ENCODE assay signal across 9 cellular contexts in genomic region chr3:136186330-136186729, GRCh38. TPM values are rescaled to one million over a fixed set of nuclear protein-coding genes. Genes with fewer than 3 reads are reported as not detected.
DNase-seq lines count a peak whose midpoint lies in the region; ATAC-seq and TF ChIP-seq lines count a peak whose summit lies in the region.
"Had no signal": no experiment of that assay in that cellular context is flagged by ENCODE, and none has a peak within 500 bp of the region (broad histone marks: within the 10 kb centered on the region; RNA-seq: fewer than 3 reads in every experiment).

No MANE protein-coding gene starts in this region.

- WGBS in sigmoid colon, 2 donors = 32 to 46% methylated on average over 3 of the region's 3 CpGs

- H3K79me2 ChIP-seq in OCI-LY7 (ENCODE audit: insufficient read depth, low read depth, low read length) = peaks cover 100% of the 10 kb centered on the region

- CTCF ChIA-PET in CD4-positive, alpha-beta memory T cell (lab: Charles Lee; ENCODE audit: partially characterized antibody) = interaction anchor here (1.0 to 1.5 kb wide), 2 partner anchors 10 to 11 kb away, joined by 3 to 4 read pairs; partner anchors contain the start of gene MSL2
- CTCF ChIA-PET in OCI-LY7 (lab: Charles Lee; ENCODE audit: unreplicated experiment) = no interaction called here

- H3K36me3 Mint-ChIP-seq in CD4-positive, alpha-beta memory T cell = peaks cover 3 to 22% of the 10 kb centered on the region in 2 donors

- H2AFZ ChIP-seq in OCI-LY7 (ENCODE audit: low read length) = no peak overlapping the region

- no TSS peak for BruUV-seq in OCI-LY7 (replicated peaks; lab: Mats Ljungman, UMichigan)

- TF ChIP-seq CTCF in OCI-LY7 (conservative IDR thresholded peaks at IDR 0.05; ENCODE audit: low read length) = no peak
- TF ChIP-seq CTCF in sigmoid colon (IDR thresholded peaks at IDR 0.05) = no peak

- H3K27ac Mint-ChIP-seq in CD4-positive, alpha-beta memory T cell = peak overlapping the region in 5 of 7 donors; percentile 18 to 71 (median 56)

- H3K27me3 ChIP-seq in CD4-positive, alpha-beta memory T cell (ENCODE audit: insufficient read depth, low read length) = no peaks in the 10 kb centered on the region
- no peaks in the 10 kb centered on the region for H3K27me3 ChIP-seq in sigmoid colon

- ATAC-seq in GM19452 (IDR thresholded peaks at IDR 0.05; ENCODE audit: unreplicated experiment) (peak; percentile 57), GM18505 (IDR thresholded peaks at IDR 0.05; ENCODE audit: unreplicated experiment) (no peak)

- TF ChIP-seq POLR2A in GM18505 (IDR thresholded peaks at IDR 0.05; ENCODE audit: borderline replicate concordance, extremely low read depth, insufficient read depth, insufficient read length) (no peak), sigmoid colon (IDR thresholded peaks at IDR 0.05) (no peak)

- peak overlapping the region; percentile 35; the same call in 1 of the 2 replicates for H3K4me2 ChIP-seq in OCI-LY7 (ENCODE audit: low read length)

- peaks cover 57 to 97% (median 77%) of the 10 kb centered on the region in 4 donors for H3K4me1 Mint-ChIP-seq in CD4-positive, alpha-beta memory T cell

- H3K9me3 Mint-ChIP-seq in CD4-positive, alpha-beta memory T cell = peaks cover 0 to 3% (median 0%) of the 10 kb centered on the region in 8 donors

- no peaks in the 10 kb centered on the region for H3K9me3 ChIP-seq in CD4-positive, alpha-beta memory T cell (ENCODE audit: control insufficient read depth in 1 of 2, low read length in 2 of 2)
- H3K9me3 ChIP-seq in OCI-LY7 (ENCODE audit: low read length) = peaks cover 5% of the 10 kb centered on the region; the same call in 1 of the 2 replicates
- H3K9me3 ChIP-seq in sigmoid colon = no peaks in the 10 kb centered on the region

- no peaks in the 10 kb centered on the region for H3K36me3 ChIP-seq in CD4-positive, alpha-beta memory T cell (ENCODE audit: insufficient read depth, low read length)
- H3K36me3 ChIP-seq in OCI-LY7 (ENCODE audit: insufficient read depth, low read length) (peaks cover 34% of the 10 kb centered on the region), sigmoid colon (no peaks in the 10 kb centered on the region)

- peaks cover 98% of the 10 kb centered on the region for H3K4me1 ChIP-seq in CD4-positive, alpha-beta memory T cell (ENCODE audit: insufficient read depth, low read length)
- peaks cover 61% of the 10 kb centered on the region for H3K4me1 ChIP-seq in OCI-LY7 (ENCODE audit: insufficient read depth, low read length, poor library complexity, severe bottlenecking)
- peaks cover 2 to 86% (median 70%) of the 10 kb centered on the region in 4 donors for H3K4me1 ChIP-seq in sigmoid colon

- DNase-seq in CD4-positive, alpha-beta memory T cell = no peak
- DNase-seq in OCI-LY7 (ENCODE audit: low spot score) = peak; percentile 54
- DNase-seq in kidney tubule cell (ENCODE audit: low spot score) = peak; percentile 39
- DNase-seq in effector CD4-positive, alpha-beta T cell = no peak
- DNase-seq in sigmoid colon = no peak
- no peak for DNase-seq in AG08396 (ENCODE audit: low spot score)
- DNase-seq: NCI-H1105 had no signal

- H3K27ac ChIP-seq in CD4-positive, alpha-beta memory T cell (ENCODE audit: low read depth, low read length) = no peak overlapping the region
- H3K27ac ChIP-seq in OCI-LY7 (ENCODE audit: low read depth, low read length, poor library complexity, severe bottlenecking) (peak overlapping the region; percentile 6), sigmoid colon (no peak overlapping the region)

- no peak for TF ChIP-seq EP300 in sigmoid colon (IDR thresholded peaks at IDR 0.05)

- no peak overlapping the region for H3K4me3 ChIP-seq in CD4-positive, alpha-beta memory T cell (ENCODE audit: low read length in 2 of 2)
- H3K4me3 ChIP-seq in OCI-LY7 (ENCODE audit: low read depth, low read length, poor library complexity, severe bottlenecking) = no peak overlapping the region
- no peak overlapping the region for H3K4me3 ChIP-seq in sigmoid colon

- POLR2A ChIA-PET in CD4-positive, alpha-beta memory T cell (lab: Charles Lee; ENCODE audit: partially characterized antibody) = interaction anchor here (0.9 to 6.5 kb wide), 4 partner anchors 9 to 566 kb away, joined by 3 to 60 read pairs (median 4); partner anchors contain the start of genes MSL2, PCCB and STAG1
- POLR2A ChIA-PET in OCI-LY7 (lab: Charles Lee) = interaction anchor here (0.5 to 0.6 kb wide), 2 partner anchors 52 to 451 kb away, joined by 3 to 4 read pairs; no protein-coding TSS in a partner anchor

- no peaks in the 10 kb centered on the region for H3K27me3 Mint-ChIP-seq in CD4-positive, alpha-beta memory T cell

- H3K4me3 Mint-ChIP-seq in CD4-positive, alpha-beta memory T cell = peak overlapping the region; percentile 49 to 85 (median 73)

- peaks cover 62% of the 10 kb centered on the region for H4K20me1 ChIP-seq in OCI-LY7 (ENCODE audit: insufficient read depth, low read length)

- H3K9me2 ChIP-seq in OCI-LY7 (ENCODE audit: insufficient read depth, low read length) = no peaks in the 10 kb centered on the region

- intact Hi-C loops in CD4-positive, alpha-beta memory T cell (cut with micrococcal nuclease) = no loop called here
- intact Hi-C loops in OCI-LY7 (cut with micrococcal nuclease; ENCODE audit: unreplicated experiment) = no loop called here
- intact Hi-C loops in sigmoid colon (cut with DNase I) = no loop called here

RNA-seq across cellular contexts. Expression of gene MSL2, which starts 9.8 kb away (rescaled TPM):
- total RNA-seq in CD4-positive, alpha-beta memory T cell = 100 to 1,000 TPM in 1 of 2 experiments, 10 to 100 TPM in 1; 98.6 to 103 TPM
- 10 to 100 TPM; 36.3 to 41.1 TPM for polyA plus RNA-seq in CD4-positive, alpha-beta memory T cell
- 24.9 and 27.1 TPM in 2 replicates for total RNA-seq in OCI-LY7 (2014; rRNA removed; shearing (Covaris generic))
- 55.2 and 55.6 TPM in 2 replicates for total RNA-seq in OCI-LY7 (2022)
- total RNA-seq in sigmoid colon = 10 to 100 TPM; 18.7 to 23.9 (median 20.8) TPM
- polyA plus RNA-seq in sigmoid colon = 10 to 100 TPM in 1 of 3 donors, 1 to 10 TPM in 2; 3.2 to 13.1 (median 3.6) TPM

Comparison
In these comparisons a context has a peak if more than half of its experiments do, and no peak if none do; other contexts are left out.
1. DNase-seq: peak in OCI-LY7 (single experiment) and kidney tubule cell (single experiment); none in CD4-positive, alpha-beta memory T cell (0 of 5), effector CD4-positive, alpha-beta T cell (single experiment), sigmoid colon (single experiment) and AG08396 (single experiment).